13 cellular contexts compared by ENCODE assay signal in genomic region chr1:109639841-109640184, GRCh38. TPM values are rescaled to one million over a fixed set of nuclear protein-coding genes. Genes with fewer than 3 reads are reported as not detected.
DNase-seq lines count a peak whose midpoint lies in the region; TF ChIP-seq lines count a peak whose summit lies in the region.
"Had no signal": no experiment of that assay in that cellular context is flagged by ENCODE, and none has a peak within 500 bp of the region (broad histone marks: within the 10 kb centered on the region; RNA-seq: fewer than 3 reads in every experiment).

No MANE protein-coding gene starts in this region.

- H3K36me3 Mint-ChIP-seq in H9 (ENCODE audit: insufficient read depth in 1 of 3, low read depth in 3 of 3): no peaks in the 10 kb centered on the region; a peak in 1 of 7 replicates
- H3K36me3 Mint-ChIP-seq in neural progenitor cell: no peaks in the 10 kb centered on the region
- H3K36me3 Mint-ChIP-seq in HFFc6 (ENCODE audit: low read depth): no peaks in the 10 kb centered on the region
- H3K36me3 Mint-ChIP-seq: activated naive CD8-positive, alpha-beta T cell treated with anti-CD3 and anti-CD28 coated beads, Interleukin-2, amount 10 ng/mL, durations not matched to agents 7 days and 5 days had no signal

- H3F3A ChIP-seq in neural progenitor cell (ENCODE audit: low read depth): no peaks in the 10 kb centered on the region

- TF ChIP-seq CTCF in H9 (conservative IDR thresholded peaks at IDR 0.05) (no peak), WERI-Rb-1 (IDR thresholded peaks at IDR 0.05; ENCODE audit: low read depth, low read length) (no peak), neural progenitor cell (IDR thresholded peaks at IDR 0.05) (no peak), HFFc6 (IDR thresholded peaks at IDR 0.05) (no peak), mammary epithelial cell (conservative IDR thresholded peaks at IDR 0.05 in 1 of 2, IDR thresholded peaks at IDR 0.05 in 1 of 2; ENCODE audit: extremely low read depth in 1 of 2, insufficient read depth in 1 of 2, low read depth in 1 of 2, low read length in 2 of 2) (no peak)

- H3K79me2 ChIP-seq in H9 (ENCODE audit: insufficient read depth, low read length) (no peaks in the 10 kb centered on the region), neural progenitor cell (ENCODE audit: low read depth) (no peaks in the 10 kb centered on the region), mammary epithelial cell (ENCODE audit: insufficient read depth, low read length) (no peaks in the 10 kb centered on the region)

- H3K4me1 ChIP-seq in H9 (ENCODE audit: insufficient read depth, low read length) (peaks cover 7% of the 10 kb centered on the region; the same call in 1 of the 2 replicates), neural progenitor cell (peaks cover 17% of the 10 kb centered on the region), mammary epithelial cell (ENCODE audit: insufficient read depth, low read length) (no peaks in the 10 kb centered on the region)

- no peak overlapping the region for H3K23ac ChIP-seq in H9 (ENCODE audit: insufficient read length, low read depth, low read length)

- peak; percentile 22 for DNase-seq in H9
- no peak for DNase-seq in WERI-Rb-1
- no peak for DNase-seq in neural progenitor cell (ENCODE audit: low spot score)
- no peak for DNase-seq in GM03348 (ENCODE audit: low spot score)
- no peak for DNase-seq in HFFc6
- DNase-seq in mammary epithelial cell: no peak
- DNase-seq: NCI-H1436 treated with DMSO at 0.1 percent for 48 hours had no signal

- H3K9ac ChIP-seq in H9 (ENCODE audit: extremely low read depth, insufficient read length, low read length): no peak overlapping the region
- H3K9ac ChIP-seq in neural progenitor cell: no peak overlapping the region
- H3K9ac ChIP-seq in mammary epithelial cell (ENCODE audit: insufficient read depth, low read length): no peak overlapping the region

- H3K9me3 ChIP-seq in H9 (ENCODE audit: control insufficient read depth, low read depth, low read length) (no peaks in the 10 kb centered on the region), WERI-Rb-1 (ENCODE audit: severe bottlenecking) (no peaks in the 10 kb centered on the region), neural progenitor cell (ENCODE audit: low read depth) (no peaks in the 10 kb centered on the region), mammary epithelial cell (replicated peaks; ENCODE audit: insufficient read depth, low read length) (no peaks in the 10 kb centered on the region)
- H3K9me3 ChIP-seq: mucosa of descending colon, tibial artery had no signal

- H3K14ac ChIP-seq in H9 (ENCODE audit: insufficient read depth, low read length): no peak overlapping the region

- no peak overlapping the region for H2AK5ac ChIP-seq in H9 (ENCODE audit: insufficient read length, low read length)

- H3K27me3 Mint-ChIP-seq in H9 (ENCODE audit: low read depth): peaks cover 11% of the 10 kb centered on the region
- peaks cover 11% of the 10 kb centered on the region for H3K27me3 Mint-ChIP-seq in neural progenitor cell (ENCODE audit: insufficient read depth, low read depth)
- H3K27me3 Mint-ChIP-seq in HFFc6 (ENCODE audit: insufficient read depth): peaks cover 3% of the 10 kb centered on the region

- intact Hi-C loops in mammary epithelial cell (cut with micrococcal nuclease): loop anchor here (1.0 kb wide), 2 partner anchors 94 to 344 kb away; partner anchors contain the start of gene AHCYL1

- H4K5ac ChIP-seq in H9 (ENCODE audit: insufficient read length, low read depth, low read length): no peak overlapping the region

- H2BK20ac ChIP-seq in H9 (ENCODE audit: low read depth, low read length, poor library complexity, severe bottlenecking): no peak overlapping the region

- H3T11ph ChIP-seq in H9 (ENCODE audit: low read length): no peak overlapping the region

- BruUV-seq in mammary epithelial cell (replicated peaks; lab: Mats Ljungman, UMichigan): no TSS peak

- H3K27me3 ChIP-seq in H9 (ENCODE audit: insufficient read depth, low read length) (no peaks in the 10 kb centered on the region), WERI-Rb-1 (ENCODE audit: insufficient read depth, low read depth, severe bottlenecking) (no peaks in the 10 kb centered on the region), neural progenitor cell (peaks cover 8% of the 10 kb centered on the region), mammary epithelial cell (ENCODE audit: insufficient read depth, low read length) (no peaks in the 10 kb centered on the region)
- H3K27me3 ChIP-seq: tibial artery had no signal

- H4K20me1 ChIP-seq in H9 (ENCODE audit: control insufficient read depth, insufficient read depth, insufficient read length): no peaks in the 10 kb centered on the region
- H4K20me1 ChIP-seq in neural progenitor cell (ENCODE audit: low read depth): no peaks in the 10 kb centered on the region
- H4K20me1 ChIP-seq in mammary epithelial cell (ENCODE audit: insufficient read depth, low read length): no peaks in the 10 kb centered on the region

- dilution Hi-C loops in mammary epithelial cell (cut with HindIII; ENCODE audit: low sequenced_read_pairs): no loop called here

- in situ Hi-C loops in mammary epithelial cell (cut with MboI; ENCODE audit: low sequenced_read_pairs in 2 of 2): loop anchor here (5.0 to 25.0 kb wide), 2 partner anchors 132 to 347 kb away; partner anchors contain the start of gene AHCYL1 (in 1 of the 2)

- no peaks in the 10 kb centered on the region for H3K23me2 ChIP-seq in H9 (ENCODE audit: insufficient read length, low read depth, low read length, poor library complexity, severe bottlenecking)

- no peak overlapping the region for H4K91ac ChIP-seq in H9 (ENCODE audit: insufficient read length, low read depth, low read length)

- H3K4me3 ChIP-seq in WERI-Rb-1 (ENCODE audit: low read depth, low read length): no peak overlapping the region
- H3K4me3 ChIP-seq in neural progenitor cell: no peak overlapping the region
- H3K4me3 ChIP-seq in mammary epithelial cell (replicated peaks in 1 of 3; ENCODE audit: insufficient read depth in 1 of 3, low read depth in 2 of 3, low read length in 3 of 3): no peak overlapping the region
- H3K4me3 ChIP-seq: cardiac muscle cell, mucosa of descending colon, tibial artery had no signal

- H2BK5ac ChIP-seq in H9 (ENCODE audit: insufficient read length, low read length): no peak overlapping the region

- H3K56ac ChIP-seq in H9 (ENCODE audit: insufficient read length, low read depth, low read length): no peak overlapping the region

- H3K9me3 Mint-ChIP-seq in H9 (no peaks in the 10 kb centered on the region; a peak in 1 of 5 replicates), neural progenitor cell (peaks cover 5% of the 10 kb centered on the region), HFFc6 (no peaks in the 10 kb centered on the region)
- H3K9me3 Mint-ChIP-seq: activated naive CD8-positive, alpha-beta T cell treated with anti-CD3 and anti-CD28 coated beads, Interleukin-2, amount 10 ng/mL, durations not matched to agents 7 days and 5 days had no signal

- H3K36me3 ChIP-seq in WERI-Rb-1 (no peaks in the 10 kb centered on the region), neural progenitor cell (no peaks in the 10 kb centered on the region), mammary epithelial cell (ENCODE audit: insufficient read depth, low read length) (no peaks in the 10 kb centered on the region)
- H3K36me3 ChIP-seq: cardiac muscle cell, tibial artery had no signal

- no peak overlapping the region for H2AFZ ChIP-seq in H9 (ENCODE audit: low read length)
- no peak overlapping the region for H2AFZ ChIP-seq in neural progenitor cell (replicated peaks)
- H2AFZ ChIP-seq in mammary epithelial cell (ENCODE audit: low read depth, low read length): no peak overlapping the region

- no peak overlapping the region for H2BK12ac ChIP-seq in H9 (ENCODE audit: insufficient read length, low read depth, low read length)

- H3K4me1 Mint-ChIP-seq in H9: peaks cover 28 to 37% of the 10 kb centered on the region in 2 experiments
- peaks cover 36% of the 10 kb centered on the region for H3K4me1 Mint-ChIP-seq in neural progenitor cell
- peaks cover 36% of the 10 kb centered on the region for H3K4me1 Mint-ChIP-seq in HFFc6 (ENCODE audit: low read depth)

- no peak overlapping the region for H4K8ac ChIP-seq in H9 (replicated peaks; ENCODE audit: insufficient read length, low read depth, low read length)

- no peaks in the 10 kb centered on the region for H3K79me1 ChIP-seq in H9 (ENCODE audit: insufficient read depth, low read depth, low read length, poor library complexity, severe bottlenecking)

- H3K4me3 Mint-ChIP-seq in H9 (no peak overlapping the region), neural progenitor cell (no peak overlapping the region), HFFc6 (no peak overlapping the region)
- H3K4me3 Mint-ChIP-seq: activated naive CD8-positive, alpha-beta T cell treated with anti-CD3 and anti-CD28 coated beads, Interleukin-2, amount 10 ng/mL, durations not matched to agents 7 days and 5 days had no signal

- H3K4me2 ChIP-seq in H9 (ENCODE audit: insufficient read depth, insufficient read length, low read length) (no peak overlapping the region), neural progenitor cell (no peak overlapping the region), mammary epithelial cell (ENCODE audit: insufficient read depth, low read depth, low read length) (no peak overlapping the region)

- CTCF ChIA-PET in mammary epithelial cell (lab: Charles Lee; ENCODE audit: low non-redundant PET): interaction anchor here (0.5 to 2.2 kb wide), 14 partner anchors 10 to 345 kb away, joined by 3 to 24 read pairs (median 6); partner anchors contain the start of genes AHCYL1 and GNAI3

- no CpG with 5 or more reads among the region's 6 CpGs for WGBS in H9 (ENCODE audit: extremely low coverage, insufficient read length, low lambda C conversion rate)
- WGBS in mammary epithelial cell (ENCODE audit: low coverage, missing lambda C conversion rate): 43% methylated on average over 6 of the region's 6 CpGs

- no peak overlapping the region for H2BK15ac ChIP-seq in H9 (ENCODE audit: low read depth, low read length)

- H3K27ac ChIP-seq in H9 (ENCODE audit: insufficient read length, low read depth, low read length): no peak overlapping the region
- peak overlapping the region; percentile 83 for H3K27ac ChIP-seq in WERI-Rb-1
- no peak overlapping the region for H3K27ac ChIP-seq in neural progenitor cell
- no peak overlapping the region for H3K27ac ChIP-seq in mammary epithelial cell (ENCODE audit: insufficient read depth, low read depth, low read length)
- H3K27ac ChIP-seq: C4-2B, cardiac muscle cell, tibial artery had no signal

- no peak overlapping the region for H2BK120ac ChIP-seq in H9 (ENCODE audit: low read depth, low read length, poor library complexity, severe bottlenecking)

- H3K4ac ChIP-seq in H9 (ENCODE audit: low read depth, low read length): no peak overlapping the region

- H3K18ac ChIP-seq in H9 (ENCODE audit: insufficient read length, low read depth, low read length): no peak overlapping the region

- H3K27ac Mint-ChIP-seq in H9 (peak overlapping the region in 1 of 3 experiments; percentile 60; a peak in 1 of 7 replicates), neural progenitor cell (peak overlapping the region; percentile 82), HFFc6 (no peak overlapping the region)
- H3K27ac Mint-ChIP-seq: activated naive CD8-positive, alpha-beta T cell treated with anti-CD3 and anti-CD28 coated beads, Interleukin-2, amount 10 ng/mL, durations not matched to agents 7 days and 5 days had no signal

RNA-seq across cellular contexts. Expression of gene GSTM4, which starts 16.1 kb away (rescaled TPM):
- total RNA-seq in H9 (2021) (22.0 and 24.6 TPM in 2 replicates), neural progenitor cell (ENCODE audit: low replicate concordance) (4.3 and 17.3 TPM in 2 replicates), mammary epithelial cell (1 to 10 TPM; 5.0 to 5.8 TPM)
- total RNA-seq in HFFc6 (2021; fragmentation: NEBNext Ultra II Directional; extraction: Animal tissue kit (Norgen Biotek cat#: 25700)): 10 to 100 TPM; 16.0 to 27.1 (median 24.8) TPM
- 1.4 TPM for polyA plus RNA-seq in mammary epithelial cell
- polyA minus RNA-seq in mammary epithelial cell: 3.0 TPM

RNA-seq across cellular contexts. Expression of gene AMPD2, which starts 20.2 kb away (rescaled TPM):
- total RNA-seq in H9 (2021) (63.0 and 65.1 TPM in 2 replicates), neural progenitor cell (ENCODE audit: low replicate concordance) (22.9 and 49.8 TPM in 2 replicates), mammary epithelial cell (10 to 100 TPM; 29.7 to 45.2 TPM)
- total RNA-seq in HFFc6 (2021; fragmentation: NEBNext Ultra II Directional; extraction: Animal tissue kit (Norgen Biotek cat#: 25700)): 100 to 1,000 TPM; 127 to 172 (median 139) TPM
- polyA plus RNA-seq in mammary epithelial cell: 28.3 TPM
- polyA minus RNA-seq in mammary epithelial cell: 36.7 TPM

RNA-seq across cellular contexts. Expression of gene GNAT2, which starts 20.4 kb away (rescaled TPM):
- 0.20 TPM in 1 of 2 replicates, not detected in the other for total RNA-seq in H9 (2021)
- total RNA-seq in neural progenitor cell (ENCODE audit: low replicate concordance): 0.25 TPM in 1 of 2 replicates, not detected in the other
- total RNA-seq in HFFc6 (2021; fragmentation: NEBNext Ultra II Directional; extraction: Animal tissue kit (Norgen Biotek cat#: 25700)): under 1 TPM in 3 of 6 experiments, not detected in 3; 0.11 to 0.40 (median 0.34) TPM
- not detected for total RNA-seq in mammary epithelial cell
- 0.20 TPM for polyA plus RNA-seq in mammary epithelial cell
- polyA minus RNA-seq in mammary epithelial cell: not detected
- total RNA-seq: cardiac muscle cell, mucosa of descending colon, Right ventricle myocardium superior had no signal
- polyA plus RNA-seq: cardiac muscle cell had no signal

RNA-seq across cellular contexts. Expression of gene GSTM2, which starts 28.0 kb away (rescaled TPM):
- total RNA-seq in H9 (2021): 14.9 and 15.3 TPM in 2 replicates
- total RNA-seq in neural progenitor cell (ENCODE audit: low replicate concordance): 15.6 and 24.2 TPM in 2 replicates
- total RNA-seq in HFFc6 (2021; fragmentation: NEBNext Ultra II Directional; extraction: Animal tissue kit (Norgen Biotek cat#: 25700)): 10 to 100 TPM; 32.4 to 53.4 (median 46.1) TPM
- total RNA-seq in mammary epithelial cell: 1 to 10 TPM; 2.9 to 6.7 TPM
- polyA plus RNA-seq in mammary epithelial cell: 1.6 TPM
- not detected for polyA minus RNA-seq in mammary epithelial cell

RNA-seq across cellular contexts. Expression of gene GSTM1, which starts 47.8 kb away (rescaled TPM):
- total RNA-seq in H9 (2021) (19.5 and 20.7 TPM in 2 replicates), neural progenitor cell (ENCODE audit: low replicate concordance) (13.8 and 20.8 TPM in 2 replicates), mammary epithelial cell (1 to 10 TPM in 1 of 2 donors, not detected in 1; 8.2 TPM)
- 10 to 100 TPM; 14.7 to 50.1 (median 46.5) TPM for total RNA-seq in HFFc6 (2021; fragmentation: NEBNext Ultra II Directional; extraction: Animal tissue kit (Norgen Biotek cat#: 25700))
- polyA plus RNA-seq in mammary epithelial cell: not detected
- polyA minus RNA-seq in mammary epithelial cell: not detected
- total RNA-seq: activated naive CD8-positive, alpha-beta T cell treated with anti-CD3 and anti-CD28 coated beads, Interleukin-2, amount 10 ng/mL, durations not matched to agents 7 days and 5 days; Right ventricle myocardium superior had no signal
